Comparison of ENCODE assay signal across 20 cellular contexts in the genomic region with DNA sequence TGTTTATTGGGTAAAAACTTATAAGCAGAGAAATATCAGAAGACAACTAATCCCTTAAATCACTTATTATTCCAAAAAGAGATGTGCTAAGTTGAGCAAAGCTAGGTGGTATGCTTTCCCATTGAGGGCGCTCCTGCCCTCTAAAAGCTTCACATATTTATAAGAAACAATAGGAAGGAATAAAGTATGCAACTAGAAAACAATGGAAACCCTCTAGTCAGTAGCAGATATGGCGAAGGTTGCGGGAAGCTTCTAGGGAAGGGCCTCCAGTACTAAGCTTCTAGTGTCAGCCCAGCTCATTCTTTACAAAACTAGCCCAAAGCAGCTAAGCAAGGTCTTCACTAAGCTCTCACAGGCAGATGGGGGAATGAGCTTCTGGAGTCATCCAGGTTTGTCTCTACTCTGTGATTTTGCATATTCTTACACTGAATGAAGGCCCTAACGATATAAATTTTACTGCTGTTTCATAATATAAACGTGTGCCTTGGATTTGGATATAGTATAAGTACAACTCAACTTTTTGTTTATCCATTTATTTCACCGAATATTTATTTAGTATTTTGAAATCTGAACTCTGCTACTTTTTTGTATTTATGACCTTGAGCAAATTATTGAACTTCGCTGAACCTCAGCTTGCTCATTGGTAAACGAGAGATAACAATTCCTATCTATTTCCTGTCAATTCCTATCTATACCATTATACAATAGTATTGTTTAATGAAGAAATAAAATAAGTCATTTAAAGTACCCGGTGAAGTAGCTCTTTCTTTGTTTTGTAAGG.
"Had no signal": no experiment of that assay in that cellular context is flagged by ENCODE, and none has a peak within 500 bp of the region (broad histone marks: within the 10 kb centered on the region; RNA-seq: fewer than 3 reads in every experiment).

No MANE protein-coding gene starts in this region.

- H3K4me1 ChIP-seq: esophagus squamous epithelium, gastroesophageal sphincter, sigmoid colon, transverse colon had no signal

- H3K27me3 ChIP-seq: esophagus squamous epithelium, gastroesophageal sphincter, sigmoid colon, transverse colon had no signal

- H3K27ac ChIP-seq: esophagus squamous epithelium, gastroesophageal sphincter, sigmoid colon, skin epidermis, thoracic aorta, transverse colon had no signal

- H3K27ac Mint-ChIP-seq: dendritic cell treated with granulocyte-macrophage colony-stimulating factor and Interleukin-4, amounts not matched to agents 40 ng/mL and 50 ng/mL, for 4 days; effector memory CD8-positive, alpha-beta T cell; naive thymus-derived CD8-positive, alpha-beta T cell; stimulated activated naive B cell treated with anti-CD40 and anti-IgM and Interleukin-4, amounts not matched to agents 10 μg/mL and 1 μg/mL and 100 μg/mL, for 72 hours; stimulated activated naive CD8-positive, alpha-beta T cell treated with anti-CD3 and anti-CD28 coated beads, Interleukin-15, amount 100 ng/mL, for 72 hours had no signal

- H3K27me3 Mint-ChIP-seq: dendritic cell treated with granulocyte-macrophage colony-stimulating factor and Interleukin-4, amounts not matched to agents 40 ng/mL and 50 ng/mL, for 4 days; effector memory CD8-positive, alpha-beta T cell; naive thymus-derived CD8-positive, alpha-beta T cell; stimulated activated naive B cell treated with anti-CD40 and anti-IgM and Interleukin-4, amounts not matched to agents 10 μg/mL and 1 μg/mL and 100 μg/mL, for 72 hours; stimulated activated naive CD8-positive, alpha-beta T cell treated with anti-CD3 and anti-CD28 coated beads, Interleukin-15, amount 100 ng/mL, for 72 hours had no signal

- H3K36me3 Mint-ChIP-seq: naive thymus-derived CD8-positive, alpha-beta T cell had no signal

- H3K9me3 ChIP-seq: gastroesophageal sphincter, mucosa of descending colon, sigmoid colon, thoracic aorta, transverse colon had no signal

- H3K36me3 ChIP-seq: esophagus squamous epithelium, gastroesophageal sphincter, sigmoid colon, thoracic aorta, transverse colon had no signal

- H3K4me3 Mint-ChIP-seq: dendritic cell treated with granulocyte-macrophage colony-stimulating factor and Interleukin-4, amounts not matched to agents 40 ng/mL and 50 ng/mL, for 4 days; effector memory CD8-positive, alpha-beta T cell; naive thymus-derived CD8-positive, alpha-beta T cell; stimulated activated naive B cell treated with anti-CD40 and anti-IgM and Interleukin-4, amounts not matched to agents 10 μg/mL and 1 μg/mL and 100 μg/mL, for 72 hours; stimulated activated naive CD8-positive, alpha-beta T cell treated with anti-CD3 and anti-CD28 coated beads, Interleukin-15, amount 100 ng/mL, for 72 hours had no signal

- ATAC-seq: effector memory CD8-positive, alpha-beta T cell; gastroesophageal sphincter; left colon; mucosa of descending colon; naive thymus-derived CD8-positive, alpha-beta T cell; stimulated activated naive B cell treated with anti-CD40 and anti-IgM and Interleukin-4, amounts not matched to agents 10 μg/mL and 1 μg/mL and 100 μg/mL, for 72 hours; stimulated activated naive CD8-positive, alpha-beta T cell treated with anti-CD3 and anti-CD28 coated beads, Interleukin-15, amount 100 ng/mL, for 72 hours had no signal

- DNase-seq: effector memory CD8-positive, alpha-beta T cell; esophagus squamous epithelium; foreskin fibroblast; glutamatergic neuron; kidney; left colon; mammary epithelial cell; mucosa of descending colon; naive thymus-derived CD8-positive, alpha-beta T cell; posterior cingulate gyrus; sigmoid colon; stimulated activated CD4-positive, alpha-beta T cell treated with anti-CD3 and anti-CD28 coated beads, Interleukin-2, amount 100 ng/mL, for 24 hours; stimulated activated CD4-positive, alpha-beta T cell treated with anti-CD3 and anti-CD28 coated beads, Interleukin-4, amount 100 ng/mL, for 4 hours; stimulated activated naive B cell treated with anti-CD40 and anti-IgM and Interleukin-4, amounts not matched to agents 10 μg/mL and 1 μg/mL and 100 μg/mL, for 72 hours; stimulated activated naive CD8-positive, alpha-beta T cell treated with anti-CD3 and anti-CD28 coated beads, Interleukin-15, amount 100 ng/mL, for 72 hours; transverse colon had no signal

- H3K4me3 ChIP-seq: esophagus squamous epithelium, gastroesophageal sphincter, mucosa of descending colon, sigmoid colon, skin epidermis, thoracic aorta, transverse colon had no signal

- H3K4me1 Mint-ChIP-seq: naive thymus-derived CD8-positive, alpha-beta T cell; stimulated activated naive B cell treated with anti-CD40 and anti-IgM and Interleukin-4, amounts not matched to agents 10 μg/mL and 1 μg/mL and 100 μg/mL, for 72 hours; stimulated activated naive CD8-positive, alpha-beta T cell treated with anti-CD3 and anti-CD28 coated beads, Interleukin-15, amount 100 ng/mL, for 72 hours had no signal
